In genomic region chr11:46106530-46107407, GRCh38 we compare ENCODE assay signal across 11 cellular contexts. TPM values are rescaled to one million over a fixed set of nuclear protein-coding genes. Genes with fewer than 3 reads are reported as not detected.
DNase-seq lines count a peak whose midpoint lies in the region; ATAC-seq and TF ChIP-seq lines count a peak whose summit lies in the region.
"Had no signal": no experiment of that assay in that cellular context is flagged by ENCODE, and none has a peak within 500 bp of the region (broad histone marks: within the 10 kb centered on the region; RNA-seq: fewer than 3 reads in every experiment).

No MANE protein-coding gene starts in this region.

- H3K4me1 Mint-ChIP-seq in H9 (peaks cover 16 to 29% of the 10 kb centered on the region in 2 experiments), osteocyte (ENCODE audit: unreplicated experiment) (peaks cover 9% of the 10 kb centered on the region)
- peaks cover 27% of the 10 kb centered on the region for H3K4me1 Mint-ChIP-seq in stimulated activated effector memory CD8-positive, alpha-beta T cell treated with anti-CD3 and anti-CD28 coated beads, Interleukin-12 subunit alpha, Interleukin-12 subunit beta, amount 100 ng/mL, for 72 hours

- H3K4me3 ChIP-seq in Panc1 (ENCODE audit: low read depth in 2 of 2, low read length in 2 of 2), result no peak overlapping the region
- no peak overlapping the region for H3K4me3 ChIP-seq in fibroblast of villous mesenchyme (ENCODE audit: low read depth, low read length)
- no peak overlapping the region for H3K4me3 ChIP-seq in parathyroid adenoma (ENCODE audit: low read depth, low read length)

- H3K36me3 ChIP-seq in Panc1 (ENCODE audit: control insufficient read depth, insufficient read depth, low read length), result no peaks in the 10 kb centered on the region
- H3K36me3 ChIP-seq in parathyroid adenoma (ENCODE audit: control insufficient read depth, insufficient read depth, low read length), result no peaks in the 10 kb centered on the region

- no TSS peak for BruUV-seq in Panc1 (replicated peaks; lab: Mats Ljungman, UMichigan)

- H3K4me1 ChIP-seq in H9 (ENCODE audit: insufficient read depth, low read length), result no peaks in the 10 kb centered on the region
- peaks cover 30% of the 10 kb centered on the region for H3K4me1 ChIP-seq in Panc1 (ENCODE audit: control insufficient read depth, insufficient read depth, low read length)
- H3K4me1 ChIP-seq in parathyroid adenoma, result peaks cover 6% of the 10 kb centered on the region

- H4K20me1 ChIP-seq in H9 (ENCODE audit: control insufficient read depth, insufficient read depth, insufficient read length), result no peaks in the 10 kb centered on the region

- WGBS in H9 (ENCODE audit: extremely low coverage, insufficient read length, low lambda C conversion rate), result no CpG with 5 or more reads among the region's 5 CpGs

- H3K36me3 Mint-ChIP-seq in H9 (ENCODE audit: insufficient read depth in 1 of 3, low read depth in 3 of 3) (no peaks in the 10 kb centered on the region), osteocyte (ENCODE audit: unreplicated experiment) (peaks cover 3% of the 10 kb centered on the region)
- H3K36me3 Mint-ChIP-seq in stimulated activated effector memory CD8-positive, alpha-beta T cell treated with anti-CD3 and anti-CD28 coated beads, Interleukin-12 subunit alpha, Interleukin-12 subunit beta, amount 100 ng/mL, for 72 hours, result no peaks in the 10 kb centered on the region
- H3K36me3 Mint-ChIP-seq: memory B cell had no signal

- H3K79me2 ChIP-seq in H9 (ENCODE audit: insufficient read depth, low read length) (no peaks in the 10 kb centered on the region; the same call in 1 of the 2 replicates), parathyroid adenoma (peaks cover 16% of the 10 kb centered on the region)

- H4K8ac ChIP-seq in H9 (replicated peaks; ENCODE audit: insufficient read length, low read depth, low read length), result no peak overlapping the region

- H2BK15ac ChIP-seq in H9 (ENCODE audit: low read depth, low read length), result no peak overlapping the region

- H3K4me3 Mint-ChIP-seq in H9, result peak overlapping the region in 1 of 2 experiments; percentile 11; a peak in 1 of 5 replicates
- H3K4me3 Mint-ChIP-seq in stimulated activated effector memory CD8-positive, alpha-beta T cell treated with anti-CD3 and anti-CD28 coated beads, Interleukin-12 subunit alpha, Interleukin-12 subunit beta, amount 100 ng/mL, for 72 hours, result no peak overlapping the region
- no peak overlapping the region for H3K4me3 Mint-ChIP-seq in osteocyte (ENCODE audit: unreplicated experiment)
- H3K4me3 Mint-ChIP-seq: memory B cell had no signal

- H3K27ac ChIP-seq in H9 (ENCODE audit: insufficient read length, low read depth, low read length) (peak overlapping the region; percentile 11), Panc1 (ENCODE audit: low read length) (no peak overlapping the region), parathyroid adenoma (peak overlapping the region; percentile 44)

- H4K5ac ChIP-seq in H9 (ENCODE audit: insufficient read length, low read depth, low read length), result no peak overlapping the region

- no peak for DNase-seq in H9
- no peak for DNase-seq in Panc1 (ENCODE audit: low read depth, low spot score)
- DNase-seq in fibroblast of villous mesenchyme (ENCODE audit: low read depth), result peak; percentile 65
- no peak for DNase-seq in stimulated activated effector memory CD8-positive, alpha-beta T cell treated with anti-CD3 and anti-CD28 coated beads, Interleukin-12 subunit alpha, Interleukin-12 subunit beta, amount 100 ng/mL, for 72 hours (ENCODE audit: low spot score in 2 of 2)
- no peak for DNase-seq in osteocyte (ENCODE audit: extremely low spot score, unreplicated experiment)
- DNase-seq in activated naive CD4-positive, alpha-beta T cell (lab: John Stamatoyannopoulos, UW), result no peak
- DNase-seq: NCI-H1048, T1000 had no signal

- H3K14ac ChIP-seq in H9 (ENCODE audit: insufficient read depth, low read length), result no peak overlapping the region

- no peak overlapping the region for H2BK20ac ChIP-seq in H9 (ENCODE audit: low read depth, low read length, poor library complexity, severe bottlenecking)

- no peak overlapping the region for H3K23ac ChIP-seq in H9 (ENCODE audit: insufficient read length, low read depth, low read length)

- H4K91ac ChIP-seq in H9 (ENCODE audit: insufficient read length, low read depth, low read length), result no peak overlapping the region

- H3K23me2 ChIP-seq in H9 (ENCODE audit: insufficient read length, low read depth, low read length, poor library complexity, severe bottlenecking), result no peaks in the 10 kb centered on the region

- H3T11ph ChIP-seq in H9 (ENCODE audit: low read length), result peak overlapping the region; percentile 53

- peaks cover 6% of the 10 kb centered on the region for H3K79me1 ChIP-seq in H9 (ENCODE audit: insufficient read depth, low read depth, low read length, poor library complexity, severe bottlenecking)

- H2AFZ ChIP-seq in H9 (ENCODE audit: low read length) (no peak overlapping the region), parathyroid adenoma (no peak overlapping the region)

- H3K9me3 ChIP-seq in H9 (ENCODE audit: control insufficient read depth, low read depth, low read length) (no peaks in the 10 kb centered on the region), Panc1 (ENCODE audit: control insufficient read depth, insufficient read depth, low read depth, low read length) (no peaks in the 10 kb centered on the region), parathyroid adenoma (ENCODE audit: control insufficient read depth, low read length) (no peaks in the 10 kb centered on the region)

- intact Hi-C loops in Panc1 (cut with micrococcal nuclease; ENCODE audit: unreplicated experiment), result no loop called here

- no peak overlapping the region for H2BK120ac ChIP-seq in H9 (ENCODE audit: low read depth, low read length, poor library complexity, severe bottlenecking)

- POLR2A ChIA-PET in Panc1 (lab: Charles Lee), result no interaction called here

- H3K9ac ChIP-seq in H9 (ENCODE audit: extremely low read depth, insufficient read length, low read length) (no peak overlapping the region), parathyroid adenoma (no peak overlapping the region)

- H3K27me3 Mint-ChIP-seq in H9 (ENCODE audit: low read depth), result no peaks in the 10 kb centered on the region
- no peaks in the 10 kb centered on the region for H3K27me3 Mint-ChIP-seq in osteocyte (ENCODE audit: unreplicated experiment)
- H3K27me3 Mint-ChIP-seq: memory B cell had no signal

- no peak overlapping the region for H3K56ac ChIP-seq in H9 (ENCODE audit: insufficient read length, low read depth, low read length)

- H3K9me3 Mint-ChIP-seq in H9 (no peaks in the 10 kb centered on the region), osteocyte (ENCODE audit: unreplicated experiment) (no peaks in the 10 kb centered on the region)
- no peaks in the 10 kb centered on the region for H3K9me3 Mint-ChIP-seq in stimulated activated effector memory CD8-positive, alpha-beta T cell treated with anti-CD3 and anti-CD28 coated beads, Interleukin-12 subunit alpha, Interleukin-12 subunit beta, amount 100 ng/mL, for 72 hours
- H3K9me3 Mint-ChIP-seq: memory B cell had no signal

- H3K27ac Mint-ChIP-seq in H9, result peak overlapping the region; percentile 32 to 84 (median 41); a peak in 4 of 7 replicates
- no peak overlapping the region for H3K27ac Mint-ChIP-seq in stimulated activated effector memory CD8-positive, alpha-beta T cell treated with anti-CD3 and anti-CD28 coated beads, Interleukin-12 subunit alpha, Interleukin-12 subunit beta, amount 100 ng/mL, for 72 hours
- H3K27ac Mint-ChIP-seq in osteocyte (ENCODE audit: unreplicated experiment), result no peak overlapping the region
- H3K27ac Mint-ChIP-seq: memory B cell had no signal

- ATAC-seq in Panc1 (peak; percentile 58; the same call in 1 of the 2 replicates), HG03095 (IDR thresholded peaks at IDR 0.05; ENCODE audit: unreplicated experiment) (no peak)
- ATAC-seq in stimulated activated effector memory CD8-positive, alpha-beta T cell treated with anti-CD3 and anti-CD28 coated beads, Interleukin-12 subunit alpha, Interleukin-12 subunit beta, amount 100 ng/mL, for 72 hours, result no peak

- in situ Hi-C loops in Panc1 (cut with HindIII; ENCODE audit: low pct_unique_long_range_greater_than_20kb, low sequenced_read_pairs), result no loop called here

- H3K27me3 ChIP-seq in H9 (ENCODE audit: insufficient read depth, low read length) (no peaks in the 10 kb centered on the region), Panc1 (ENCODE audit: control insufficient read depth, insufficient read depth, low read length) (no peaks in the 10 kb centered on the region), parathyroid adenoma (ENCODE audit: control insufficient read depth, insufficient read depth, low read length) (no peaks in the 10 kb centered on the region)

- H3K4me2 ChIP-seq in H9 (ENCODE audit: insufficient read depth, insufficient read length, low read length) (peak overlapping the region; percentile 20), parathyroid adenoma (ENCODE audit: low read length) (no peak overlapping the region)

- no peak overlapping the region for H2BK12ac ChIP-seq in H9 (ENCODE audit: insufficient read length, low read depth, low read length)

- H2BK5ac ChIP-seq in H9 (ENCODE audit: insufficient read length, low read length), result no peak overlapping the region

- no peak overlapping the region for H3K4ac ChIP-seq in H9 (ENCODE audit: low read depth, low read length)

- TF ChIP-seq CTCF in H9 (conservative IDR thresholded peaks at IDR 0.05) (no peak), Panc1 (IDR thresholded peaks at IDR 0.05) (no peak), fibroblast of villous mesenchyme (IDR thresholded peaks at IDR 0.05; ENCODE audit: insufficient read depth, low read depth, low read length) (no peak), parathyroid adenoma (IDR thresholded peaks at IDR 0.05) (no peak), osteocyte (IDR thresholded peaks at IDR 0.05) (no peak)

- no peak overlapping the region for H2AK5ac ChIP-seq in H9 (ENCODE audit: insufficient read length, low read length)

- H3K18ac ChIP-seq in H9 (ENCODE audit: insufficient read length, low read depth, low read length), result no peak overlapping the region

- CTCF ChIA-PET in Panc1 (lab: Charles Lee), result no interaction called here

RNA-seq across cellular contexts. Expression of gene PHF21A, which starts 14.5 kb away (rescaled TPM):
- total RNA-seq in H9 (2021), result 28.6 and 33.8 TPM in 2 replicates
- 45.7 TPM for total RNA-seq in Panc1 (2021; ENCODE audit: unreplicated experiment)
- polyA plus RNA-seq in Panc1 (2012; ENCODE audit: insufficient read length), result 34.5 TPM
- total RNA-seq in fibroblast of villous mesenchyme, result 12.9 and 15.5 TPM in 2 replicates
- total RNA-seq in osteocyte, result 40.8 and 52.2 TPM in 2 replicates

Comparison
In these comparisons a context has a peak if more than half of its experiments do, and no peak if none do; other contexts are left out.
1. H3K27ac Mint-ChIP-seq: peak in H9 (3 of 3); none in stimulated activated effector memory CD8-positive, alpha-beta T cell treated with anti-CD3 and anti-CD28 coated beads, Interleukin-12 subunit alpha, Interleukin-12 subunit beta, amount 100 ng/mL, for 72 hours (single experiment) and osteocyte (single experiment).